ENCODE assay signal across 8 cellular contexts in the genomic region with DNA sequence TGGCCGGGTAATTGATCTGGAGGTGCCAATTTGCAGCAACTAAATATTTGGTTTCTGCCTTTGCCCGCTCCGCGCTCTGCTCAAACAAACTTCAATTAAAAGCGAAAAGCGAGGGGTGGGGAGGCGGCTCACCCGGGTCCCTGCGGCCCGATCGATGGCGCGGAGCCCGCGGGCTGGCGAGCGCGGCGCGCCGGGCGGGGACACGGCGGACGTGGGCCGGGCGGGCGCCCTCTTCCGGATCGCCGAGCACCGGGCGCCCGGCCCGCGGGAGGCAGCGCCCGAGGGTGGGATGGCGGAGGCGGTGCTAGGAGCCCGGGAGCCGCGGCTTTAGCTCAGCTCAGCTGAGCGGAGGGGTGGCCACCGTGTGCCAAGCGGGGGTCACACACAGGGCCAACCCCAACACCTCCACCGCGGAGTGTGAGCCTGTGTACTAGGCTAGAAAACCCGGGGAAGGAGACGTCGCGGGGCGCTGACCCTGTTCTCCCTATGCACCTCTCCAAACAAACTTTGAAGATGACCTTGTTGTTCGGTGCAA. TPM values are rescaled to one million over a fixed set of nuclear protein-coding genes. Genes with fewer than 3 reads are reported as not detected.
A peak's percentile ranks its signal among the peaks of the same experiment; 100 is the strongest.
DNase-seq lines count a peak whose midpoint lies in the region; ATAC-seq, FAIRE-seq and TF ChIP-seq lines count a peak whose summit lies in the region.

No MANE protein-coding gene starts in this region.

- peak overlapping the region; percentile 78 for H2AFZ ChIP-seq in osteoblast (ENCODE audit: low read length)

- TF ChIP-seq CTCF in AG10803 (conservative IDR thresholded peaks at IDR 0.05; ENCODE audit: low read length) (no peak; the same call in 1 of the 2 replicates), osteoblast (IDR thresholded peaks at IDR 0.05; ENCODE audit: extremely low read depth, low read depth, low read length) (peak; percentile 20)

- peaks cover 16% of the 10 kb centered on the region for H3K4me1 ChIP-seq in osteoblast (ENCODE audit: insufficient read depth, low read length)

- peak; percentile 48 for DNase-seq in AG10803 (ENCODE audit: low read depth)
- DNase-seq in H54 (ENCODE audit: insufficient read length, low spot score): peak; percentile 91
- DNase-seq in NOMO-1 (lab: John Stamatoyannopoulos, UW; ENCODE audit: unreplicated experiment in 2 of 2): peak; percentile 30 to 71
- peak; percentile 17 for DNase-seq in activated T-helper 9 cell treated with anti-CD3 and anti-CD28 coated beads, Interleukin-2, amount 50 U/mL, for 16 hours (ENCODE audit: low read depth)
- peak; percentile 76 to 78 for DNase-seq in frontal cortex (ENCODE audit: low spot score in 2 of 2)
- DNase-seq in osteoblast (ENCODE audit: insufficient read length, low spot score, missing footprints): peak; percentile 98

- H3K27ac ChIP-seq in osteoblast (ENCODE audit: low read depth, low read length): no peak overlapping the region

- H3K79me2 ChIP-seq in osteoblast (ENCODE audit: insufficient read depth, low read length): no peaks in the 10 kb centered on the region

- peak overlapping the region; percentile 60 for H3K4me3 ChIP-seq in AG10803 (ENCODE audit: low read length)
- peak overlapping the region; percentile 77 for H3K4me3 ChIP-seq in osteoblast (ENCODE audit: insufficient read depth, low read length)

- H4K20me1 ChIP-seq in osteoblast (ENCODE audit: insufficient read depth, low read length): no peaks in the 10 kb centered on the region

- no peaks in the 10 kb centered on the region for H3K36me3 ChIP-seq in osteoblast (ENCODE audit: insufficient read depth, low read length)

- FAIRE-seq in H54 (lab: Jason Lieb, UNC) (no peak), frontal cortex (lab: Jason Lieb, UNC) (no peak)

- no peak for ATAC-seq in GM21737 (IDR thresholded peaks at IDR 0.05; ENCODE audit: unreplicated experiment)
- ATAC-seq in GM19452 (IDR thresholded peaks at IDR 0.05; ENCODE audit: unreplicated experiment): no peak

- no peak; the same call in 1 of the 2 replicates for TF ChIP-seq POLR2A in H54 (IDR thresholded peaks at IDR 0.05; ENCODE audit: low read depth, low read length)

- no peaks in the 10 kb centered on the region for H3K9me3 ChIP-seq in osteoblast (ENCODE audit: low read depth, low read length)

- H3K27me3 ChIP-seq in osteoblast (ENCODE audit: insufficient read depth, low read length): peaks cover 4% of the 10 kb centered on the region

- peak overlapping the region; percentile 89 for H3K4me2 ChIP-seq in osteoblast (ENCODE audit: insufficient read depth, low read length)

RNA-seq across cellular contexts. Expression of a gene that starts 32.2 kb away (rescaled TPM):
- total RNA-seq in frontal cortex (48.5 TPM), osteoblast (34.5 and 39.1 TPM in 2 replicates)

RNA-seq across cellular contexts. Expression of a gene that starts 41.9 kb away (rescaled TPM):
- total RNA-seq in frontal cortex (29.3 TPM), osteoblast (51.8 and 66.6 TPM in 2 replicates)

RNA-seq across cellular contexts. Expression of a gene that starts 51.1 kb away (rescaled TPM):
- total RNA-seq in frontal cortex (1.2 TPM), osteoblast (under 0.01 TPM in 1 of 2 replicates, not detected in the other)

Comparison
In these comparisons a context has a peak if more than half of its experiments do, and no peak if none do; other contexts are left out.
1. DNase-seq: peak in every context shown above with its lines; median percentile 98 in osteoblast; 91 in H54; 77 in frontal cortex; 50 in NOMO-1; 48 in AG10803; 17 in activated T-helper 9 cell treated with anti-CD3 and anti-CD28 coated beads, Interleukin-2, amount 50 U/mL, for 16 hours.